Comparison of ENCODE assay signal across 20 cellular contexts in the genomic region with DNA sequence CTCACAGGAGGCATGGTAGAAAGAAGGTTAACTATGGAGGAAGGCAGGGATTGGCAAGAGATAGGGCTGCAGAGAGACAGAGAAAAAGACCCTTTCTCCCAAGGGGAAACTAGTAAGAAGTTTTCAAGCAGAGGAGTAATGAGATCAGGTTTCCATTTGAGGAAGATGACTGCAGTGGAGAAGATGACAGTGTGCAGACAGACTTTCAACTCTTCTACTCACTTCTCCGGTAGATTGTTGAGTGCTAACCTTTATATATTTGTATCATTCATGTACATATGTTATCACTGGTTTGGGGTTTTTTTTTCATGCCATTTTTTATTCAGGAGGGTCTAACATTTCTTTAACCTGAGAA. TPM values are rescaled to one million over a fixed set of nuclear protein-coding genes. Genes with fewer than 3 reads are reported as not detected.
DNase-seq lines count a peak whose midpoint lies in the region; ATAC-seq, FAIRE-seq and TF ChIP-seq lines count a peak whose summit lies in the region.
"Had no signal": no experiment of that assay in that cellular context is flagged by ENCODE, and none has a peak within 500 bp of the region (broad histone marks: within the 10 kb centered on the region; RNA-seq: fewer than 3 reads in every experiment).

No MANE protein-coding gene starts in this region.

- H3K9me2 ChIP-seq in Loucy (replicated peaks; ENCODE audit: low read depth, low read length), result no peaks in the 10 kb centered on the region

- FAIRE-seq in HepG2 (lab: Jason Lieb, UNC) (no peak), frontal cortex (lab: Jason Lieb, UNC) (no peak)

- CTCF ChIA-PET in HepG2 (lab: Yijun Ruan, JAX; ENCODE audit: low intra/inter-chr PET ratio, low total read pairs), result no interaction called here

- 41% methylated on average over 1 of the region's 1 CpG for WGBS in HepG2 (ENCODE audit: low lambda C conversion rate)
- WGBS in right lobe of liver (ENCODE audit: insufficient coverage, low coverage, low lambda C conversion rate, missing lambda C conversion rate), result 44% methylated on average over 1 of the region's 1 CpG

- intact Hi-C loops in HepG2 (cut with micrococcal nuclease; ENCODE audit: unreplicated experiment) (no loop called here), right lobe of liver (cut with DNase I) (loop anchor here (5.0 to 10.0 kb wide), 2 partner anchors 53 to 60 kb away; no protein-coding TSS in a partner anchor)
- intact Hi-C loops in activated T-helper 1 cell treated with anti-CD3 and anti-CD28 coated beads, Interleukin-12 subunit alpha, Interleukin-12 subunit beta, Interleukin-2, Interleukin-4 antibody, amounts not matched to agents 30 ng/mL and 10 ng/mL and 1 ng/mL, durations not matched to agents 14 hours and 24 hours and 36 hours (cut with micrococcal nuclease), result no loop called here

- in situ Hi-C loops in HepG2 (cut with HindIII; ENCODE audit: extremely low pct_ligation_motif_present, low pct_unique_long_range_greater_than_20kb), result loop anchor here (5.0 kb wide), 1 partner anchor 55 kb away; no protein-coding TSS in a partner anchor

- H2AFZ ChIP-seq in HepG2 (ENCODE audit: low read length) (no peak overlapping the region), Loucy (ENCODE audit: low read length) (peak overlapping the region; percentile 46)

- H3K27ac ChIP-seq in HepG2 (ENCODE audit: extremely low read length, insufficient read depth, low read length) (no peak overlapping the region), right lobe of liver (no peak overlapping the region)
- H3K27ac ChIP-seq: body of pancreas, foreskin keratinocyte, prostate gland, WERI-Rb-1 had no signal

- H3K9me3 ChIP-seq in HepG2 (ENCODE audit: low read length), result no peaks in the 10 kb centered on the region
- H3K9me3 ChIP-seq in right lobe of liver, result no peaks in the 10 kb centered on the region
- H3K9me3 ChIP-seq in Loucy (ENCODE audit: insufficient read depth, low read depth, low read length), result no peaks in the 10 kb centered on the region
- H3K9me3 ChIP-seq: body of pancreas, prostate gland had no signal

- DNase-seq in HepG2 (ENCODE audit: low spot score), result no peak
- DNase-seq in right lobe of liver, result no peak
- no peak for DNase-seq in activated T-helper 1 cell treated with anti-CD3 and anti-CD28 coated beads, Interleukin-12 subunit alpha, Interleukin-12 subunit beta, Interleukin-2, Interleukin-4 antibody, amounts not matched to agents 30 ng/mL and 10 ng/mL and 1 ng/mL, durations not matched to agents 14 hours and 24 hours and 36 hours (ENCODE audit: low spot score)
- DNase-seq in frontal cortex (ENCODE audit: low spot score in 2 of 2), result no peak
- DNase-seq: body of pancreas; Calu3; cortex of kidney; naive thymus-derived CD8-positive, alpha-beta T cell; stimulated activated CD4-positive, alpha-beta T cell treated with anti-CD3 and anti-CD28 coated beads, Interleukin-4, amount 100 ng/mL, for 24 hours; WERI-Rb-1 had no signal

- H3K27ac Mint-ChIP-seq in activated T-helper 1 cell treated with anti-CD3 and anti-CD28 coated beads, Interleukin-12 subunit alpha, Interleukin-12 subunit beta, Interleukin-2, Interleukin-4 antibody, amounts not matched to agents 30 ng/mL and 10 ng/mL and 1 ng/mL, durations not matched to agents 14 hours and 24 hours and 36 hours, result peak overlapping the region; percentile 2
- peak overlapping the region; percentile 59 for H3K27ac Mint-ChIP-seq in stimulated activated naive CD8-positive, alpha-beta T cell treated with anti-CD3 and anti-CD28 coated beads, Interleukin-15, Interleukin-2, amounts not matched to agents 100 ng/mL and 50 ng/mL, for 24 hours
- no peak overlapping the region for H3K27ac Mint-ChIP-seq in stimulated activated memory B cell treated with anti-CD40 and anti-IgM and Interleukin-4, amounts not matched to agents 10 μg/mL and 1 μg/mL and 100 μg/mL, for 72 hours
- H3K27ac Mint-ChIP-seq: activated naive CD4-positive, alpha-beta T cell treated with anti-CD3 and anti-CD28 coated beads, Interleukin-2, amount 50 U/mL, for 24 hours; naive thymus-derived CD8-positive, alpha-beta T cell had no signal

- H3K4me2 ChIP-seq in HepG2 (ENCODE audit: low read depth, low read length), result peak overlapping the region; percentile 10; the same call in 1 of the 2 replicates
- no peak overlapping the region for H3K4me2 ChIP-seq in Loucy (ENCODE audit: low read depth, low read length, poor library complexity, severe bottlenecking)
- H3K4me2 ChIP-seq: smooth muscle cell had no signal

- BruUV-seq in HepG2 (replicated peaks; lab: Mats Ljungman, UMichigan), result no TSS peak

- H3K4me3 Mint-ChIP-seq in activated T-helper 1 cell treated with anti-CD3 and anti-CD28 coated beads, Interleukin-12 subunit alpha, Interleukin-12 subunit beta, Interleukin-2, Interleukin-4 antibody, amounts not matched to agents 30 ng/mL and 10 ng/mL and 1 ng/mL, durations not matched to agents 14 hours and 24 hours and 36 hours, result peak overlapping the region; percentile 2
- H3K4me3 Mint-ChIP-seq in stimulated activated naive CD8-positive, alpha-beta T cell treated with anti-CD3 and anti-CD28 coated beads, Interleukin-15, Interleukin-2, amounts not matched to agents 100 ng/mL and 50 ng/mL, for 24 hours, result no peak overlapping the region
- no peak overlapping the region for H3K4me3 Mint-ChIP-seq in stimulated activated memory B cell treated with anti-CD40 and anti-IgM and Interleukin-4, amounts not matched to agents 10 μg/mL and 1 μg/mL and 100 μg/mL, for 72 hours
- H3K4me3 Mint-ChIP-seq: activated naive CD4-positive, alpha-beta T cell treated with anti-CD3 and anti-CD28 coated beads, Interleukin-2, amount 50 U/mL, for 24 hours; naive thymus-derived CD8-positive, alpha-beta T cell had no signal

- ATAC-seq in HepG2, result no peak
- ATAC-seq in right lobe of liver, result no peak
- no peak for ATAC-seq in stimulated activated memory B cell treated with anti-CD40 and anti-IgM and Interleukin-4, amounts not matched to agents 10 μg/mL and 1 μg/mL and 100 μg/mL, for 72 hours
- ATAC-seq: body of pancreas; naive thymus-derived CD8-positive, alpha-beta T cell had no signal

- H3K9ac ChIP-seq in HepG2 (ENCODE audit: insufficient read depth, low read depth, low read length), result no peak overlapping the region
- no peak overlapping the region for H3K9ac ChIP-seq in Loucy (ENCODE audit: low read depth, low read length, poor library complexity, severe bottlenecking)

- H3K36me3 ChIP-seq in HepG2 (replicated peaks in 1 of 2; ENCODE audit: control insufficient read depth in 1 of 2, insufficient read depth in 2 of 2, low read length in 2 of 2), result no peaks in the 10 kb centered on the region
- H3K36me3 ChIP-seq in right lobe of liver, result no peaks in the 10 kb centered on the region
- H3K36me3 ChIP-seq in Loucy (ENCODE audit: insufficient read depth, low read length), result no peaks in the 10 kb centered on the region
- H3K36me3 ChIP-seq: prostate gland, WERI-Rb-1 had no signal

- no peak for TF ChIP-seq EP300 in HepG2 (IDR thresholded peaks at IDR 0.05; ENCODE audit: low read depth in 2 of 2, low read length in 2 of 2)
- no peak for TF ChIP-seq EP300 in HepG2 (CRISPR knock-in tag; IDR thresholded peaks at IDR 0.05; ENCODE audit: borderline replicate concordance)

- TF ChIP-seq CTCF in HepG2 (CRISPR knock-in tag; IDR thresholded peaks at IDR 0.05), result no peak
- TF ChIP-seq CTCF in right lobe of liver (IDR thresholded peaks at IDR 0.05), result no peak
- TF ChIP-seq CTCF in Loucy (conservative IDR thresholded peaks at IDR 0.05; ENCODE audit: low read length), result no peak

- POLR2A ChIA-PET in HepG2 (lab: Yijun Ruan, JAX), result no interaction called here

- H3K4me1 Mint-ChIP-seq in activated T-helper 1 cell treated with anti-CD3 and anti-CD28 coated beads, Interleukin-12 subunit alpha, Interleukin-12 subunit beta, Interleukin-2, Interleukin-4 antibody, amounts not matched to agents 30 ng/mL and 10 ng/mL and 1 ng/mL, durations not matched to agents 14 hours and 24 hours and 36 hours (ENCODE audit: low read depth), result peaks cover 11% of the 10 kb centered on the region
- H3K4me1 Mint-ChIP-seq in stimulated activated naive CD8-positive, alpha-beta T cell treated with anti-CD3 and anti-CD28 coated beads, Interleukin-15, Interleukin-2, amounts not matched to agents 100 ng/mL and 50 ng/mL, for 24 hours (ENCODE audit: low read depth), result peaks cover 15% of the 10 kb centered on the region
- no peaks in the 10 kb centered on the region for H3K4me1 Mint-ChIP-seq in stimulated activated memory B cell treated with anti-CD40 and anti-IgM and Interleukin-4, amounts not matched to agents 10 μg/mL and 1 μg/mL and 100 μg/mL, for 72 hours
- H3K4me1 Mint-ChIP-seq: activated naive CD4-positive, alpha-beta T cell treated with anti-CD3 and anti-CD28 coated beads, Interleukin-2, amount 50 U/mL, for 24 hours had no signal

- no peaks in the 10 kb centered on the region for H3F3A ChIP-seq in Loucy (ENCODE audit: low read depth)

- H3K27me3 ChIP-seq in HepG2 (ENCODE audit: control insufficient read depth in 1 of 2, insufficient read depth in 2 of 2, low read length in 2 of 2), result peaks cover 2 to 64% of the 10 kb centered on the region in 2 experiments
- H3K27me3 ChIP-seq in right lobe of liver, result peaks cover 0 to under 1% of the 10 kb centered on the region in 2 donors
- H3K27me3 ChIP-seq in Loucy (ENCODE audit: insufficient read depth, low read length, poor library complexity, severe bottlenecking), result no peaks in the 10 kb centered on the region

- no peak for TF ChIP-seq POLR2A in HepG2 (IDR thresholded peaks at IDR 0.05; ENCODE audit: insufficient read depth in 1 of 2, low read depth in 2 of 2, low read length in 2 of 2)
- no peak for TF ChIP-seq POLR2A in right lobe of liver (IDR thresholded peaks at IDR 0.05)

- no peaks in the 10 kb centered on the region for H3K36me3 Mint-ChIP-seq in activated T-helper 1 cell treated with anti-CD3 and anti-CD28 coated beads, Interleukin-12 subunit alpha, Interleukin-12 subunit beta, Interleukin-2, Interleukin-4 antibody, amounts not matched to agents 30 ng/mL and 10 ng/mL and 1 ng/mL, durations not matched to agents 14 hours and 24 hours and 36 hours (ENCODE audit: low read depth)
- H3K36me3 Mint-ChIP-seq in stimulated activated naive CD8-positive, alpha-beta T cell treated with anti-CD3 and anti-CD28 coated beads, Interleukin-15, Interleukin-2, amounts not matched to agents 100 ng/mL and 50 ng/mL, for 24 hours (ENCODE audit: low read depth), result no peaks in the 10 kb centered on the region
- no peaks in the 10 kb centered on the region for H3K36me3 Mint-ChIP-seq in stimulated activated memory B cell treated with anti-CD40 and anti-IgM and Interleukin-4, amounts not matched to agents 10 μg/mL and 1 μg/mL and 100 μg/mL, for 72 hours

- no peaks in the 10 kb centered on the region for H4K20me1 ChIP-seq in HepG2 (ENCODE audit: insufficient read depth, low read length)
- H4K20me1 ChIP-seq in Loucy (ENCODE audit: insufficient read depth, low read length, poor library complexity, severe bottlenecking), result no peaks in the 10 kb centered on the region

- H3K79me2 ChIP-seq in HepG2 (ENCODE audit: insufficient read depth, low read length), result no peaks in the 10 kb centered on the region
- no peaks in the 10 kb centered on the region for H3K79me2 ChIP-seq in Loucy (ENCODE audit: insufficient read depth, low read length)

- H3K4me1 ChIP-seq in HepG2 (ENCODE audit: insufficient read depth, low read length) (peaks cover 53% of the 10 kb centered on the region), right lobe of liver (no peaks in the 10 kb centered on the region), Loucy (ENCODE audit: insufficient read depth, low read length, poor library complexity, severe bottlenecking) (peaks cover 9% of the 10 kb centered on the region)
- H3K4me1 ChIP-seq: foreskin keratinocyte, prostate gland had no signal

- no peaks in the 10 kb centered on the region for H3K9me3 Mint-ChIP-seq in activated T-helper 1 cell treated with anti-CD3 and anti-CD28 coated beads, Interleukin-12 subunit alpha, Interleukin-12 subunit beta, Interleukin-2, Interleukin-4 antibody, amounts not matched to agents 30 ng/mL and 10 ng/mL and 1 ng/mL, durations not matched to agents 14 hours and 24 hours and 36 hours
- peaks cover 6% of the 10 kb centered on the region for H3K9me3 Mint-ChIP-seq in stimulated activated naive CD8-positive, alpha-beta T cell treated with anti-CD3 and anti-CD28 coated beads, Interleukin-15, Interleukin-2, amounts not matched to agents 100 ng/mL and 50 ng/mL, for 24 hours
- no peaks in the 10 kb centered on the region for H3K9me3 Mint-ChIP-seq in stimulated activated memory B cell treated with anti-CD40 and anti-IgM and Interleukin-4, amounts not matched to agents 10 μg/mL and 1 μg/mL and 100 μg/mL, for 72 hours
- H3K9me3 Mint-ChIP-seq: activated naive CD4-positive, alpha-beta T cell treated with anti-CD3 and anti-CD28 coated beads, Interleukin-2, amount 50 U/mL, for 24 hours had no signal

- no peak overlapping the region for H3K4me3 ChIP-seq in HepG2 (replicated peaks in 1 of 3; ENCODE audit: insufficient read depth in 1 of 3, low read depth in 2 of 3, low read length in 3 of 3)
- no peak overlapping the region for H3K4me3 ChIP-seq in right lobe of liver
- H3K4me3 ChIP-seq in Loucy (ENCODE audit: low read length, poor library complexity, severe bottlenecking), result no peak overlapping the region
- H3K4me3 ChIP-seq: body of pancreas, prostate gland, smooth muscle cell had no signal

- no peak for TF ChIP-seq RAD21 in HepG2 (CRISPR knock-in tag; IDR thresholded peaks at IDR 0.05)

- peaks cover 21% of the 10 kb centered on the region for H3K27me3 Mint-ChIP-seq in activated T-helper 1 cell treated with anti-CD3 and anti-CD28 coated beads, Interleukin-12 subunit alpha, Interleukin-12 subunit beta, Interleukin-2, Interleukin-4 antibody, amounts not matched to agents 30 ng/mL and 10 ng/mL and 1 ng/mL, durations not matched to agents 14 hours and 24 hours and 36 hours (ENCODE audit: insufficient read depth)
- H3K27me3 Mint-ChIP-seq in stimulated activated naive CD8-positive, alpha-beta T cell treated with anti-CD3 and anti-CD28 coated beads, Interleukin-15, Interleukin-2, amounts not matched to agents 100 ng/mL and 50 ng/mL, for 24 hours, result peaks cover 27% of the 10 kb centered on the region
- H3K27me3 Mint-ChIP-seq in stimulated activated memory B cell treated with anti-CD40 and anti-IgM and Interleukin-4, amounts not matched to agents 10 μg/mL and 1 μg/mL and 100 μg/mL, for 72 hours, result peaks cover 47% of the 10 kb centered on the region

RNA-seq across cellular contexts. Expression of gene B3GNT4, which starts 5.9 kb away (rescaled TPM):
- 0.04 TPM in 1 of 2 replicates, not detected in the other for total RNA-seq in HepG2 (2016; rRNA removed; fragmentation: Illumina TruSeq; extraction: Trizol)
- total RNA-seq in HepG2 (2016; cell fraction: cytosol; rRNA removed; fragmentation: Illumina TruSeq; extraction: Trizol; ENCODE audit: low read depth), result not detected in 2 replicates
- total RNA-seq in HepG2 (2016; cell fraction: insoluble cytoplasmic fraction; rRNA removed; fragmentation: Illumina TruSeq; extraction: Trizol), result not detected in 2 replicates
- total RNA-seq in HepG2 (2016; cell fraction: membrane; rRNA removed; fragmentation: Illumina TruSeq; extraction: Trizol), result not detected in 2 replicates
- total RNA-seq in HepG2 (2016; cell fraction: nucleus; rRNA removed; fragmentation: Illumina TruSeq; extraction: Trizol), result not detected in 2 replicates
- 0.21 and 0.57 TPM in 2 replicates for polyA plus RNA-seq in HepG2 (2011; rRNA removed)
- polyA plus RNA-seq in HepG2 (2011; cell fraction: cytosol; rRNA removed), result 0.10 and 0.27 TPM in 2 replicates
- polyA plus RNA-seq in HepG2 (2011; cell fraction: nucleus; rRNA removed), result 0.32 and 0.38 TPM in 2 replicates
- 0.23 and 0.41 TPM in 2 replicates for polyA plus RNA-seq in HepG2 (2012)
- polyA plus RNA-seq in HepG2 (2016; cell fraction: cytosol; fragmentation: Illumina TruSeq; extraction: Trizol; ENCODE audit: low read depth), result not detected in 2 replicates
- not detected in 2 replicates for polyA plus RNA-seq in HepG2 (2016; cell fraction: insoluble cytoplasmic fraction; fragmentation: Illumina TruSeq; extraction: Trizol; ENCODE audit: low read depth)
- polyA plus RNA-seq in HepG2 (2016; cell fraction: membrane; fragmentation: Illumina TruSeq; extraction: Trizol; ENCODE audit: low read depth), result not detected in 2 replicates
- polyA plus RNA-seq in HepG2 (2016; cell fraction: nucleus; fragmentation: Illumina TruSeq; extraction: Trizol; ENCODE audit: insufficient read depth, low read depth), result not detected in 2 replicates
- polyA minus RNA-seq in HepG2 (2011; rRNA and poly(A)+ RNA removed; ENCODE audit: low replicate concordance), result 0.14 and 1.1 TPM in 2 replicates
- not detected in 2 replicates for polyA minus RNA-seq in HepG2 (2011; cell fraction: cytosol; rRNA and poly(A)+ RNA removed)
- 0.52 TPM in 1 of 2 replicates, not detected in the other for polyA minus RNA-seq in HepG2 (2011; cell fraction: nucleus; rRNA and poly(A)+ RNA removed)
- total RNA-seq in right lobe of liver, result under 1 TPM in 2 of 6 experiments, not detected in 4; 0.42 to 0.43 TPM
- total RNA-seq in activated T-helper 1 cell treated with anti-CD3 and anti-CD28 coated beads, Interleukin-12 subunit alpha, Interleukin-12 subunit beta, Interleukin-2, Interleukin-4 antibody, amounts not matched to agents 30 ng/mL and 10 ng/mL and 1 ng/mL, durations not matched to agents 14 hours and 24 hours and 36 hours, result 0.29 TPM in 2 replicates
- total RNA-seq in frontal cortex, result 11.8 TPM
- total RNA-seq: body of pancreas; naive thymus-derived CD8-positive, alpha-beta T cell; smooth muscle cell had no signal

RNA-seq across cellular contexts. Expression of gene LRRC43, which starts 14.7 kb away (rescaled TPM):
- total RNA-seq in HepG2 (2016; rRNA removed; fragmentation: Illumina TruSeq; extraction: Trizol) (not detected in 2 replicates), right lobe of liver (under 1 TPM in 3 of 6 experiments, not detected in 3; 0.26 to 0.37 (median 0.31) TPM), frontal cortex (2.0 TPM)
- total RNA-seq in HepG2 (2016; cell fraction: cytosol; rRNA removed; fragmentation: Illumina TruSeq; extraction: Trizol; ENCODE audit: low read depth), result not detected in 2 replicates
- not detected in 2 replicates for total RNA-seq in HepG2 (2016; cell fraction: insoluble cytoplasmic fraction; rRNA removed; fragmentation: Illumina TruSeq; extraction: Trizol)
- total RNA-seq in HepG2 (2016; cell fraction: membrane; rRNA removed; fragmentation: Illumina TruSeq; extraction: Trizol), result not detected in 2 replicates
- not detected in 2 replicates for total RNA-seq in HepG2 (2016; cell fraction: nucleus; rRNA removed; fragmentation: Illumina TruSeq; extraction: Trizol)
- not detected in 2 replicates for polyA plus RNA-seq in HepG2 (2011; rRNA removed)
- polyA plus RNA-seq in HepG2 (2011; cell fraction: cytosol; rRNA removed), result not detected in 2 replicates
- not detected in 2 replicates for polyA plus RNA-seq in HepG2 (2011; cell fraction: nucleus; rRNA removed)
- not detected in 2 replicates for polyA plus RNA-seq in HepG2 (2012)
- polyA plus RNA-seq in HepG2 (2016; cell fraction: cytosol; fragmentation: Illumina TruSeq; extraction: Trizol; ENCODE audit: low read depth), result not detected in 2 replicates
- not detected in 2 replicates for polyA plus RNA-seq in HepG2 (2016; cell fraction: insoluble cytoplasmic fraction; fragmentation: Illumina TruSeq; extraction: Trizol; ENCODE audit: low read depth)
- not detected in 2 replicates for polyA plus RNA-seq in HepG2 (2016; cell fraction: membrane; fragmentation: Illumina TruSeq; extraction: Trizol; ENCODE audit: low read depth)
- 0.68 TPM in 1 of 2 replicates, not detected in the other for polyA plus RNA-seq in HepG2 (2016; cell fraction: nucleus; fragmentation: Illumina TruSeq; extraction: Trizol; ENCODE audit: insufficient read depth, low read depth)
- polyA minus RNA-seq in HepG2 (2011; rRNA and poly(A)+ RNA removed; ENCODE audit: low replicate concordance), result not detected in 2 replicates
- polyA minus RNA-seq in HepG2 (2011; cell fraction: cytosol; rRNA and poly(A)+ RNA removed), result not detected in 2 replicates
- not detected in 2 replicates for polyA minus RNA-seq in HepG2 (2011; cell fraction: nucleus; rRNA and poly(A)+ RNA removed)
- 0.26 TPM in 1 of 2 replicates, not detected in the other for total RNA-seq in activated T-helper 1 cell treated with anti-CD3 and anti-CD28 coated beads, Interleukin-12 subunit alpha, Interleukin-12 subunit beta, Interleukin-2, Interleukin-4 antibody, amounts not matched to agents 30 ng/mL and 10 ng/mL and 1 ng/mL, durations not matched to agents 14 hours and 24 hours and 36 hours
- total RNA-seq: Calu3, HT-29, smooth muscle cell had no signal
- polyA plus RNA-seq: naive thymus-derived CD8-positive, alpha-beta T cell had no signal

RNA-seq across cellular contexts. Expression of gene IL31, which starts 23.6 kb away (rescaled TPM):
- total RNA-seq in HepG2 (2016; rRNA removed; fragmentation: Illumina TruSeq; extraction: Trizol), result not detected in 2 replicates
- not detected in 2 replicates for total RNA-seq in HepG2 (2016; cell fraction: cytosol; rRNA removed; fragmentation: Illumina TruSeq; extraction: Trizol; ENCODE audit: low read depth)
- total RNA-seq in HepG2 (2016; cell fraction: insoluble cytoplasmic fraction; rRNA removed; fragmentation: Illumina TruSeq; extraction: Trizol), result not detected in 2 replicates
- not detected in 2 replicates for total RNA-seq in HepG2 (2016; cell fraction: membrane; rRNA removed; fragmentation: Illumina TruSeq; extraction: Trizol)
- not detected in 2 replicates for total RNA-seq in HepG2 (2016; cell fraction: nucleus; rRNA removed; fragmentation: Illumina TruSeq; extraction: Trizol)
- not detected in 2 replicates for polyA plus RNA-seq in HepG2 (2011; rRNA removed)
- polyA plus RNA-seq in HepG2 (2011; cell fraction: cytosol; rRNA removed), result not detected in 2 replicates
- not detected in 2 replicates for polyA plus RNA-seq in HepG2 (2011; cell fraction: nucleus; rRNA removed)
- not detected in 2 replicates for polyA plus RNA-seq in HepG2 (2012)
- not detected in 2 replicates for polyA plus RNA-seq in HepG2 (2016; cell fraction: cytosol; fragmentation: Illumina TruSeq; extraction: Trizol; ENCODE audit: low read depth)
- polyA plus RNA-seq in HepG2 (2016; cell fraction: insoluble cytoplasmic fraction; fragmentation: Illumina TruSeq; extraction: Trizol; ENCODE audit: low read depth), result not detected in 2 replicates
- not detected in 2 replicates for polyA plus RNA-seq in HepG2 (2016; cell fraction: membrane; fragmentation: Illumina TruSeq; extraction: Trizol; ENCODE audit: low read depth)
- not detected in 2 replicates for polyA plus RNA-seq in HepG2 (2016; cell fraction: nucleus; fragmentation: Illumina TruSeq; extraction: Trizol; ENCODE audit: insufficient read depth, low read depth)
- not detected in 2 replicates for polyA minus RNA-seq in HepG2 (2011; rRNA and poly(A)+ RNA removed; ENCODE audit: low replicate concordance)
- not detected in 2 replicates for polyA minus RNA-seq in HepG2 (2011; cell fraction: cytosol; rRNA and poly(A)+ RNA removed)
- polyA minus RNA-seq in HepG2 (2011; cell fraction: nucleus; rRNA and poly(A)+ RNA removed), result not detected in 2 replicates
- total RNA-seq in right lobe of liver, result not detected
- total RNA-seq in activated T-helper 1 cell treated with anti-CD3 and anti-CD28 coated beads, Interleukin-12 subunit alpha, Interleukin-12 subunit beta, Interleukin-2, Interleukin-4 antibody, amounts not matched to agents 30 ng/mL and 10 ng/mL and 1 ng/mL, durations not matched to agents 14 hours and 24 hours and 36 hours, result 5.5 and 6.6 TPM in 2 replicates
- total RNA-seq in frontal cortex, result not detected
- total RNA-seq: body of pancreas; Calu3; foreskin keratinocyte; HT-29; kidney epithelial cell; naive thymus-derived CD8-positive, alpha-beta T cell; prostate gland; smooth muscle cell; temporal lobe had no signal
- polyA plus RNA-seq: foreskin keratinocyte; naive thymus-derived CD8-positive, alpha-beta T cell; smooth muscle cell had no signal

RNA-seq across cellular contexts. Expression of gene DIABLO, which starts 28.3 kb away (rescaled TPM):
- total RNA-seq in HepG2 (2016; rRNA removed; fragmentation: Illumina TruSeq; extraction: Trizol) (70.9 and 82.4 TPM in 2 replicates), right lobe of liver (10 to 100 TPM; 21.0 to 41.0 (median 24.1) TPM), frontal cortex (57.5 TPM)
- total RNA-seq in HepG2 (2016; cell fraction: cytosol; rRNA removed; fragmentation: Illumina TruSeq; extraction: Trizol; ENCODE audit: low read depth), result 20.0 and 22.9 TPM in 2 replicates
- total RNA-seq in HepG2 (2016; cell fraction: insoluble cytoplasmic fraction; rRNA removed; fragmentation: Illumina TruSeq; extraction: Trizol), result 69.5 and 88.5 TPM in 2 replicates
- 38.1 and 41.9 TPM in 2 replicates for total RNA-seq in HepG2 (2016; cell fraction: membrane; rRNA removed; fragmentation: Illumina TruSeq; extraction: Trizol)
- total RNA-seq in HepG2 (2016; cell fraction: nucleus; rRNA removed; fragmentation: Illumina TruSeq; extraction: Trizol), result 32.8 and 33.7 TPM in 2 replicates
- 19.4 and 20.7 TPM in 2 replicates for polyA plus RNA-seq in HepG2 (2011; rRNA removed)
- 28.6 and 29.8 TPM in 2 replicates for polyA plus RNA-seq in HepG2 (2011; cell fraction: cytosol; rRNA removed)
- polyA plus RNA-seq in HepG2 (2011; cell fraction: nucleus; rRNA removed), result 20.6 and 25.2 TPM in 2 replicates
- 30.0 and 42.8 TPM in 2 replicates for polyA plus RNA-seq in HepG2 (2012)
- 14.9 and 15.9 TPM in 2 replicates for polyA plus RNA-seq in HepG2 (2016; cell fraction: cytosol; fragmentation: Illumina TruSeq; extraction: Trizol; ENCODE audit: low read depth)
- polyA plus RNA-seq in HepG2 (2016; cell fraction: insoluble cytoplasmic fraction; fragmentation: Illumina TruSeq; extraction: Trizol; ENCODE audit: low read depth), result 79.4 and 80.8 TPM in 2 replicates
- 26.6 and 28.0 TPM in 2 replicates for polyA plus RNA-seq in HepG2 (2016; cell fraction: membrane; fragmentation: Illumina TruSeq; extraction: Trizol; ENCODE audit: low read depth)
- 44.1 and 48.9 TPM in 2 replicates for polyA plus RNA-seq in HepG2 (2016; cell fraction: nucleus; fragmentation: Illumina TruSeq; extraction: Trizol; ENCODE audit: insufficient read depth, low read depth)
- polyA minus RNA-seq in HepG2 (2011; rRNA and poly(A)+ RNA removed; ENCODE audit: low replicate concordance), result 24.3 and 31.1 TPM in 2 replicates
- polyA minus RNA-seq in HepG2 (2011; cell fraction: cytosol; rRNA and poly(A)+ RNA removed), result 17.2 and 17.3 TPM in 2 replicates
- 32.8 and 37.0 TPM in 2 replicates for polyA minus RNA-seq in HepG2 (2011; cell fraction: nucleus; rRNA and poly(A)+ RNA removed)
- 58.1 and 59.2 TPM in 2 replicates for total RNA-seq in activated T-helper 1 cell treated with anti-CD3 and anti-CD28 coated beads, Interleukin-12 subunit alpha, Interleukin-12 subunit beta, Interleukin-2, Interleukin-4 antibody, amounts not matched to agents 30 ng/mL and 10 ng/mL and 1 ng/mL, durations not matched to agents 14 hours and 24 hours and 36 hours

Comparison
In these comparisons a context has a peak if more than half of its experiments do, and no peak if none do; other contexts are left out.
1. intact Hi-C loops: an anchor here in right lobe of liver (5.0 to 10.0 kb wide); none called in HepG2 and activated T-helper 1 cell treated with anti-CD3 and anti-CD28 coated beads, Interleukin-12 subunit alpha, Interleukin-12 subunit beta, Interleukin-2, Interleukin-4 antibody, amounts not matched to agents 30 ng/mL and 10 ng/mL and 1 ng/mL, durations not matched to agents 14 hours and 24 hours and 36 hours.